ENCODE assay signal across 8 cellular contexts in the genomic region with DNA sequence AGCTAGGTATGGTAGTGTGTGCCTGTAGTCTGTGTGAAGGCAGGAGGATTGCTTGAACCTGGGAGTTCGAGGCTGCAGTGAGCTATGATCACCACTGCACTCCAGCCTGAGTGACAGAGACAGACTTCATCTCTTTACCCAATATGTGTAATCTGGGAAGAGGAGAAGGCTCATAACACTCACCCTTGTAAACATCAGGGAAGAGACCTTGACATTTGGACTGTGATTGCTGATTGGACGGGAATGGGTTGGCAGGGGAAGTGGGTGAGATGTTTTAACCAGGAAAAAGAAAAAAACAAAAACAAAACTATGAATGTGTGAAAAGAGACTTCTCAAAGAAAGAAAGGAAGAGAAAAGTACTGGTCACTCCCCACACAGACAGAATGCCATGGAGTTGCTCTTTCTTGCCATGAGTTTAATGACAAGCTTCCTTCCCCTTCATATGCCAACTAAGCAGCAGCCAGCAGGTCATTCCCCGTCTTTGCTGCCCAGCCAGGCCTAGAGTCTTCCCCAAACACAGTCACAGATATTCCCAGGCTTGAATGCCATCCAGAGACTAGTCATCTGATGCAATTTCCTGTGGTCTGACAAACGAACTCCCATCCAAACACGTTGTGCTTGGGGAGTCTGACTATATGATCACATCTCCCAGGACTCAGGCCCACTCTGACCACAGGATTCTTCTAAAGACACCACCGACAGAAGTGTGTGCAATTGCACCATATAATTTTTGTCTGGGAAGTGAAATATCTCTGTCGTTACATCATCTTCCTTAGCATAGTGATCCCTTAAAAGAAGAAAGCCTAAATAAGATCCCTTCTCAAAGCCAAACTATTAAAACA. TPM values are rescaled to one million over a fixed set of nuclear protein-coding genes. Genes with fewer than 3 reads are reported as not detected.
DNase-seq lines count a peak whose midpoint lies in the region; ATAC-seq and TF ChIP-seq lines count a peak whose summit lies in the region.

No MANE protein-coding gene starts in this region.

- CTCF ChIA-PET in RWPE1 (lab: Yijun Ruan, JAX): interaction anchor here (1.3 kb wide), 1 partner anchor 86 kb away, joined by 3 read pairs; no protein-coding TSS in a partner anchor

- POLR2A ChIA-PET in RWPE1 (lab: Yijun Ruan, JAX; ENCODE audit: low non-redundant PET): no interaction called here

- no peaks in the 10 kb centered on the region for H3K27me3 ChIP-seq in endodermal cell (ENCODE audit: control insufficient read depth, insufficient read depth, low read length, poor library complexity, severe bottlenecking)
- no peaks in the 10 kb centered on the region for H3K27me3 ChIP-seq in muscle layer of colon (ENCODE audit: control insufficient read depth in 1 of 2, insufficient read depth in 2 of 2, low read length in 2 of 2)
- H3K27me3 ChIP-seq in Karpas-422 (ENCODE audit: low read length): no peaks in the 10 kb centered on the region

- DNase-seq in RWPE1 (ENCODE audit: low spot score) (peak; percentile 80), endodermal cell (peak; percentile 51), NCI-H446 treated with DMSO at 0.1 percent for 48 hours (lab: John Stamatoyannopoulos, UW) (no peak), Karpas-422 (no peak), COR-L47 (lab: John Stamatoyannopoulos, UW) (no peak)

- H3K9ac ChIP-seq in ES-I3 (ENCODE audit: low read depth, low read length): peak overlapping the region; percentile 22; the same call in 1 of the 2 replicates
- no peak overlapping the region for H3K9ac ChIP-seq in endodermal cell (ENCODE audit: extremely low read depth, low read length, poor library complexity, severe bottlenecking)
- H3K9ac ChIP-seq in muscle layer of colon (ENCODE audit: low read length): peak overlapping the region; percentile 45
- no peak overlapping the region for H3K9ac ChIP-seq in Karpas-422 (ENCODE audit: low read length)

- H3K27ac Mint-ChIP-seq in endodermal cell: no peak overlapping the region

- H4K20me1 ChIP-seq in Karpas-422 (ENCODE audit: insufficient read depth, low read depth, low read length): no peaks in the 10 kb centered on the region

- H3K27ac ChIP-seq in RWPE1 (peak overlapping the region; percentile 93), endodermal cell (ENCODE audit: low read depth, low read length) (peak overlapping the region; percentile 89), muscle layer of colon (ENCODE audit: low read depth, low read length) (no peak overlapping the region), Karpas-422 (ENCODE audit: low read length) (no peak overlapping the region)

- H3K36me3 Mint-ChIP-seq in endodermal cell (ENCODE audit: low read depth): no peaks in the 10 kb centered on the region

- no peak overlapping the region for H3K4me2 ChIP-seq in Karpas-422 (ENCODE audit: low read depth, low read length, poor library complexity, severe bottlenecking)

- no peak overlapping the region for H3K4me3 Mint-ChIP-seq in endodermal cell

- H3K36me3 ChIP-seq in ES-I3 (ENCODE audit: insufficient read depth, low read length) (no peaks in the 10 kb centered on the region), endodermal cell (ENCODE audit: control insufficient read depth, insufficient read depth, low read length) (no peaks in the 10 kb centered on the region), muscle layer of colon (ENCODE audit: insufficient read depth, low read length) (no peaks in the 10 kb centered on the region), Karpas-422 (ENCODE audit: insufficient read depth, low read length) (no peaks in the 10 kb centered on the region)

- 62 to 82% methylated on average over 5 to 7 of the region's 7 CpGs for WGBS in endodermal cell (ENCODE audit: insufficient coverage in 1 of 2, insufficient read length in 1 of 2), 2 experiments

- peaks cover 28% of the 10 kb centered on the region for H3K4me1 Mint-ChIP-seq in endodermal cell

- H3K4me1 ChIP-seq in ES-I3 (ENCODE audit: insufficient read depth, low read length) (peaks cover 18% of the 10 kb centered on the region), endodermal cell (ENCODE audit: control insufficient read depth, insufficient read depth, low read length) (no peaks in the 10 kb centered on the region), muscle layer of colon (ENCODE audit: insufficient read depth, low read length) (peaks cover 32% of the 10 kb centered on the region), Karpas-422 (ENCODE audit: low read length) (peaks cover 3% of the 10 kb centered on the region; the same call in 1 of the 2 replicates)

- H2AFZ ChIP-seq in Karpas-422 (ENCODE audit: low read length): no peak overlapping the region

- TF ChIP-seq CTCF in RWPE1 (conservative IDR thresholded peaks at IDR 0.05; ENCODE audit: low read depth): no peak
- no peak for TF ChIP-seq CTCF in endodermal cell (conservative IDR thresholded peaks at IDR 0.05)

- H3K4me3 ChIP-seq in endodermal cell (ENCODE audit: low read length) (no peak overlapping the region), muscle layer of colon (ENCODE audit: low read depth in 1 of 2, low read length in 2 of 2) (peak overlapping the region in 1 of 2 donors; percentile 35), Karpas-422 (ENCODE audit: low read length) (no peak overlapping the region)

- no peaks in the 10 kb centered on the region for H3K9me3 ChIP-seq in ES-I3 (ENCODE audit: control insufficient read depth, insufficient read depth, low read length)
- no peaks in the 10 kb centered on the region for H3K9me3 ChIP-seq in endodermal cell (ENCODE audit: control insufficient read depth, low read length)
- no peaks in the 10 kb centered on the region for H3K9me3 ChIP-seq in muscle layer of colon (ENCODE audit: low read length)
- no peaks in the 10 kb centered on the region for H3K9me3 ChIP-seq in Karpas-422 (ENCODE audit: low read length)

- peaks cover 4% of the 10 kb centered on the region for H3K27me3 Mint-ChIP-seq in endodermal cell (ENCODE audit: insufficient read depth)

- H3K9me2 ChIP-seq in Karpas-422 (replicated peaks; ENCODE audit: insufficient read depth, low read length): no peaks in the 10 kb centered on the region

- H3K9me3 Mint-ChIP-seq in endodermal cell: peaks cover 4% of the 10 kb centered on the region

- ATAC-seq in HG03135 (IDR thresholded peaks at IDR 0.05; ENCODE audit: unreplicated experiment): no peak

- H3K79me2 ChIP-seq in Karpas-422 (ENCODE audit: low read length): no peaks in the 10 kb centered on the region

RNA-seq across cellular contexts. Expression of a gene that starts 3.6 kb away (rescaled TPM):
- under 1 TPM in 1 of 2 donors, not detected in 1; 0.35 TPM for total RNA-seq in endodermal cell
- polyA plus RNA-seq in endodermal cell (2013, experiment 1 of 2): 0.32 TPM
- not detected for polyA plus RNA-seq in endodermal cell (2013, experiment 2 of 2)
- 4.7 and 8.3 TPM in 2 replicates for total RNA-seq in Karpas-422 (2014; rRNA removed; shearing (Covaris generic); ENCODE audit: low replicate concordance)

RNA-seq across cellular contexts. Expression of a gene that starts 23.7 kb away (rescaled TPM):
- total RNA-seq in endodermal cell: under 1 TPM; 0.18 to 0.29 TPM
- not detected for polyA plus RNA-seq in endodermal cell (2013, experiment 1 of 2)
- polyA plus RNA-seq in endodermal cell (2013, experiment 2 of 2): not detected
- total RNA-seq in Karpas-422 (2014; rRNA removed; shearing (Covaris generic); ENCODE audit: low replicate concordance): not detected in 2 replicates

RNA-seq across cellular contexts. Expression of a gene that starts 39.1 kb away (rescaled TPM):
- 1 to 10 TPM; 3.9 to 8.4 TPM for total RNA-seq in endodermal cell
- polyA plus RNA-seq in endodermal cell (2013, experiment 1 of 2): 1.5 TPM
- polyA plus RNA-seq in endodermal cell (2013, experiment 2 of 2): 0.66 TPM
- not detected in 2 replicates for total RNA-seq in Karpas-422 (2014; rRNA removed; shearing (Covaris generic); ENCODE audit: low replicate concordance)

Comparison
In these comparisons a context has a peak if more than half of its experiments do, and no peak if none do; other contexts are left out.
1. H3K9ac ChIP-seq: peak in ES-I3 (single experiment) and muscle layer of colon (single experiment); none in endodermal cell (single experiment) and Karpas-422 (single experiment).
2. DNase-seq: peak in RWPE1 (single experiment) and endodermal cell (single experiment); none in NCI-H446 treated with DMSO at 0.1 percent for 48 hours (single experiment), Karpas-422 (single experiment) and COR-L47 (single experiment).
3. H3K27ac ChIP-seq: peak in RWPE1 (single experiment) and endodermal cell (single experiment); none in muscle layer of colon (single experiment) and Karpas-422 (single experiment).